17 cellular contexts compared by ENCODE assay signal in genomic region chr2:73956211-73956865, GRCh38. TPM values are rescaled to one million over a fixed set of nuclear protein-coding genes. Genes with fewer than 3 reads are reported as not detected.
A peak's percentile ranks its signal among the peaks of the same experiment; 100 is the strongest.
DNase-seq lines count a peak whose midpoint lies in the region; ATAC-seq and TF ChIP-seq lines count a peak whose summit lies in the region.
"Had no signal": no experiment of that assay in that cellular context is flagged by ENCODE, and none has a peak within 500 bp of the region (broad histone marks: within the 10 kb centered on the region; RNA-seq: fewer than 3 reads in every experiment).

No MANE protein-coding gene starts in this region.

- no peak overlapping the region for H3K9ac ChIP-seq in trophoblast cell (ENCODE audit: low read length)
- H3K9ac ChIP-seq: BLaER1, GM23248 had no signal

- H3K79me2 ChIP-seq in trophoblast cell (ENCODE audit: control insufficient read depth, insufficient read depth, low read length, poor library complexity), result no peaks in the 10 kb centered on the region

- no peak overlapping the region for H3K4me2 ChIP-seq in trophoblast cell (ENCODE audit: low read length)
- H3K4me2 ChIP-seq: BLaER1 had no signal

- H4K8ac ChIP-seq in trophoblast cell (ENCODE audit: low read depth, low read length), result no peak overlapping the region

- H3K27me3 ChIP-seq in WERI-Rb-1 (ENCODE audit: insufficient read depth, low read depth, severe bottlenecking), result no peaks in the 10 kb centered on the region
- H3K27me3 ChIP-seq in trophoblast cell (ENCODE audit: insufficient read depth, low read length), result no peaks in the 10 kb centered on the region
- H3K27me3 ChIP-seq: BLaER1 had no signal

- no peak overlapping the region for H3K23ac ChIP-seq in trophoblast cell (ENCODE audit: low read length)

- H3K9me3 ChIP-seq in WERI-Rb-1 (ENCODE audit: severe bottlenecking) (no peaks in the 10 kb centered on the region), trophoblast cell (ENCODE audit: insufficient read depth, low read depth, low read length) (no peaks in the 10 kb centered on the region)
- H3K9me3 ChIP-seq: Caco-2 had no signal

- no peak overlapping the region for H3K4ac ChIP-seq in trophoblast cell (ENCODE audit: low read depth, low read length)

- H2BK120ac ChIP-seq in trophoblast cell (ENCODE audit: insufficient read depth, low read length, poor library complexity), result no peak overlapping the region

- TF ChIP-seq CTCF in WERI-Rb-1 (IDR thresholded peaks at IDR 0.05; ENCODE audit: low read depth, low read length) (peak; percentile 22; the same call in 1 of the 2 replicates), epithelial cell of esophagus (IDR thresholded peaks at IDR 0.05; ENCODE audit: insufficient read depth, low read depth, low read length, missing control alignments) (peak; percentile 3)

- H4K12ac ChIP-seq in trophoblast cell (ENCODE audit: low read depth, low read length), result no peak overlapping the region

- no peak overlapping the region for H2BK5ac ChIP-seq in trophoblast cell (ENCODE audit: low read depth, low read length, poor library complexity)

- H3K36me3 ChIP-seq in WERI-Rb-1 (peaks cover 83% of the 10 kb centered on the region), trophoblast cell (ENCODE audit: control insufficient read depth in 1 of 2, insufficient read depth in 2 of 2, low read length in 2 of 2) (peaks cover 22 to 53% of the 10 kb centered on the region in 2 experiments)

- H3K4me3 ChIP-seq in WERI-Rb-1 (ENCODE audit: low read depth, low read length), result no peak overlapping the region
- H3K4me3 ChIP-seq in epithelial cell of esophagus (ENCODE audit: low read length), result no peak overlapping the region
- H3K4me3 ChIP-seq in trophoblast cell (ENCODE audit: low read depth, low read length), result no peak overlapping the region
- H3K4me3 ChIP-seq: BLaER1, GM23248 had no signal

- no peaks in the 10 kb centered on the region for H3K79me1 ChIP-seq in trophoblast cell (ENCODE audit: low read length)

- DNase-seq in DMS53 (lab: John Stamatoyannopoulos, UW), result peak; percentile 13
- no peak for DNase-seq in DMS53 treated with DMSO at 0.1 percent for 48 hours (lab: John Stamatoyannopoulos, UW; ENCODE audit: unreplicated experiment)
- DNase-seq in WERI-Rb-1, result no peak
- DNase-seq in epithelial cell of esophagus (ENCODE audit: low read depth), result no peak
- peak; percentile 90 to 96 for DNase-seq in trophoblast cell
- no peak for DNase-seq in LoVo (ENCODE audit: low spot score)
- no peak for DNase-seq in dermis blood vessel endothelial cell
- DNase-seq: DMS79, GM23248, Karpas-422, NCI-H1930, NCI-H2171 treated with DMSO at 0.1 percent for 48 hours, SHP77 had no signal

- ATAC-seq in GM21576 (IDR thresholded peaks at IDR 0.05; ENCODE audit: unreplicated experiment), result no peak

- no peak overlapping the region for H4K91ac ChIP-seq in trophoblast cell (ENCODE audit: low read depth, low read length)

- no peaks in the 10 kb centered on the region for H3K4me1 ChIP-seq in trophoblast cell (ENCODE audit: control insufficient read depth in 1 of 2, insufficient read depth in 2 of 2, low read length in 2 of 2)
- H3K4me1 ChIP-seq: BLaER1 had no signal

- H2AK5ac ChIP-seq in trophoblast cell (ENCODE audit: low read length), result no peak overlapping the region

- no peak overlapping the region for H2AFZ ChIP-seq in trophoblast cell (ENCODE audit: insufficient read depth, low read length, poor library complexity)
- H2AFZ ChIP-seq: GM23248 had no signal

- H3K14ac ChIP-seq in trophoblast cell (ENCODE audit: low read length), result no peak overlapping the region

- H3K18ac ChIP-seq in trophoblast cell (ENCODE audit: low read length), result no peak overlapping the region

- H3K27ac ChIP-seq in WERI-Rb-1, result no peak overlapping the region
- H3K27ac ChIP-seq in trophoblast cell (ENCODE audit: low read depth, low read length), result no peak overlapping the region
- H3K27ac ChIP-seq: 22Rv1, BLaER1, GM23248 had no signal

- H2BK12ac ChIP-seq in trophoblast cell (ENCODE audit: low read length), result no peak overlapping the region

- no CpG with 5 or more reads among the region's 5 CpGs for WGBS in trophoblast cell (ENCODE audit: extremely low coverage, insufficient coverage, insufficient read length)

RNA-seq across cellular contexts. Expression of gene TET3, which starts 28.4 kb away (rescaled TPM):
- polyA plus RNA-seq in trophoblast cell (2013), result 11.2 and 11.7 TPM in 2 replicates
- total RNA-seq in dermis blood vessel endothelial cell, result 7.0 and 8.7 TPM in 2 replicates

RNA-seq across cellular contexts. Expression of gene DGUOK, which starts 29.7 kb away (rescaled TPM):
- 94.1 and 96.1 TPM in 2 replicates for polyA plus RNA-seq in trophoblast cell (2013)
- total RNA-seq in dermis blood vessel endothelial cell, result 36.4 and 44.9 TPM in 2 replicates

Comparison
In these comparisons a context has a peak if more than half of its experiments do, and no peak if none do; other contexts are left out.
1. DNase-seq: peak in DMS53 (single experiment) and trophoblast cell (2 of 2); none in DMS53 treated with DMSO at 0.1 percent for 48 hours (single experiment), WERI-Rb-1 (single experiment), epithelial cell of esophagus (single experiment), LoVo (single experiment) and dermis blood vessel endothelial cell (single experiment).